9 cellular contexts compared by ENCODE assay signal in the genomic region with DNA sequence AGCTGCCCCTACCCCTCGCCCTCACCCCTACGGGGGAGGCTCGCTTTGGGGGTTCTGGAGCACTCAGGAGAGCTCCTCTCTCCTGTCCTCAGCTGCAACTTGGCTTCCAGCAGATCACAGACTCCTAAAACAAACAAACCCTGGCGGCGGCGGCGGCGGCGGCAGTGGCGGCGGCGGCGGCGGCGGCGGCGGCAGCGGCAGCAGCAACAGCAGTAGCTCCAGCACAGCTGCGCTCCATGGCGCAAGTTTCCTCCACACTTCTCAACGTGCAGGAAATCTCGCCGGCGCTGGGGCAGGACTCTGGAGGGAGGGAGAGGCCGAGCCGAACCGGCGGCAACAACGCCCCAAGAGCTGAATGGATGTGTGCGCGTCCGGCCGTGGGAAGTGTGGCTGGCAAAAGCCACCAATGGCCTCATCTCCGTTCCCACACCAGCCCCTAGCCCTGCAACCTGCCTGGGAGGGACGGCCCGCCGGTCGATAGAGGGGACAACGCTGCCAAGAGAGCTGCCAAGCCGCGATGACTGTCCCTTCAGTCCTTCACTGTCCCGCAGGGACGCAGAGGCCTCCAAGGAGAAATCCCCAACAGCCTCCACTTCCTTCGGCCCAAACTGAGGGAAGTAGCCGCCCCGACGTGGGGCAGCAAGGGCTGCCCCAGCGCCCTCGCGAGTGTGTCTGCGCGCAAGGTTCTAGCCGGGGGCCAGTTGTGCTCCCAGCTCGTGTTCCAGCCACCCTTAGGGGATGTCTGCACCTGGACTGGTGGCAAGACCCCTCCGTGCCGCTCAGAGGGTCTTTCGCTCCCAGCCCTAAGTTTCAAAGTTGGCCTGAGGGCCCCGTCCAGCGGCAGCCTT.
DNase-seq lines count a peak whose midpoint lies in the region; ATAC-seq and TF ChIP-seq lines count a peak whose summit lies in the region.
"Had no signal": no experiment of that assay in that cellular context is flagged by ENCODE, and none has a peak within 500 bp of the region (broad histone marks: within the 10 kb centered on the region; RNA-seq: fewer than 3 reads in every experiment).

No MANE protein-coding gene starts in this region.

- H3K27ac Mint-ChIP-seq in nephron = peak overlapping the region; percentile 24 to 94 (median 94)

- DNase-seq in AG10803 (ENCODE audit: low read depth) (peak; percentile 59), NCI-H526 treated with DMSO at 0.1 percent for 48 hours (lab: John Stamatoyannopoulos, UW) (peak; percentile 3), fibroblast of gingiva (ENCODE audit: low read depth) (peak; percentile 30), T-helper 1 cell (no peak)
- DNase-seq in stimulated activated CD4-positive, alpha-beta T cell treated with anti-CD3 and anti-CD28 coated beads, Interleukin-4, amount 100 ng/mL, for 24 hours = no peak

- H3K9me3 Mint-ChIP-seq in nephron = peaks cover 4% of the 10 kb centered on the region

- ATAC-seq in GM19452 (IDR thresholded peaks at IDR 0.05; ENCODE audit: unreplicated experiment) = no peak
- ATAC-seq in GM19463 (IDR thresholded peaks at IDR 0.05; ENCODE audit: unreplicated experiment) = no peak
- ATAC-seq: GM12878 had no signal

- peak overlapping the region; percentile 90 to 95 (median 91) for H3K4me3 Mint-ChIP-seq in nephron

- H3K36me3 Mint-ChIP-seq in nephron (ENCODE audit: low read depth) = peaks cover 6% of the 10 kb centered on the region

- TF ChIP-seq CTCF in AG10803 (conservative IDR thresholded peaks at IDR 0.05; ENCODE audit: low read length) (no peak), nephron (IDR thresholded peaks at IDR 0.05; ENCODE audit: unreplicated experiment in 3 of 3) (no peak)

- no peaks in the 10 kb centered on the region for H3K27me3 Mint-ChIP-seq in nephron (ENCODE audit: low read depth)

- peaks cover 7% of the 10 kb centered on the region for H3K4me1 Mint-ChIP-seq in nephron

- H3K4me3 ChIP-seq in AG10803 (ENCODE audit: low read length) = peak overlapping the region; percentile 69
- H3K4me3 ChIP-seq: GM12878 had no signal

Comparison
In these comparisons a context has a peak if more than half of its experiments do, and no peak if none do; other contexts are left out.
1. DNase-seq: peak in AG10803 (single experiment), NCI-H526 treated with DMSO at 0.1 percent for 48 hours (single experiment) and fibroblast of gingiva (single experiment); none in stimulated activated CD4-positive, alpha-beta T cell treated with anti-CD3 and anti-CD28 coated beads, Interleukin-4, amount 100 ng/mL, for 24 hours (single experiment) and T-helper 1 cell (0 of 5).